ENCODE assay signal across 17 cellular contexts in genomic region chr12:18798445-18799139, GRCh38.
DNase-seq lines count a peak whose midpoint lies in the region; ATAC-seq and TF ChIP-seq lines count a peak whose summit lies in the region.
"Had no signal": no experiment of that assay in that cellular context is flagged by ENCODE, and none has a peak within 500 bp of the region (broad histone marks: within the 10 kb centered on the region; RNA-seq: fewer than 3 reads in every experiment).

No MANE protein-coding gene starts in this region.

- peak; percentile 64 to 92 for ATAC-seq in right cardiac atrium
- no peak for ATAC-seq in GM18909 (IDR thresholded peaks at IDR 0.05; ENCODE audit: poor library complexity, unreplicated experiment)
- ATAC-seq in upper lobe of right lung, result no peak
- ATAC-seq: left lobe of liver; natural killer cell; Panc1; stimulated activated memory B cell treated with anti-CD40 and anti-IgM and Interleukin-4, amounts not matched to agents 10 μg/mL and 1 μg/mL and 100 μg/mL, for 72 hours had no signal

- in situ Hi-C loops in brain microvascular endothelial cell (cut with HindIII; ENCODE audit: low pct_ligation_motif_present, low sequenced_read_pairs), result no loop called here

- WGBS in right cardiac atrium, result 27% methylated on average over 3 of the region's 3 CpGs

- DNase-seq in Calu3 (peak; percentile 25), brain microvascular endothelial cell (no peak), right cardiac atrium (peak in 1 of 3 donors; percentile 38), renal cortical epithelial cell (ENCODE audit: low read depth) (peak; percentile 81), upper lobe of right lung (no peak), CD1c-positive myeloid dendritic cell (ENCODE audit: extremely low spot score) (no peak)
- no peak for DNase-seq in activated CD8-positive, alpha-beta memory T cell treated with anti-CD3 and anti-CD28 coated beads for 24 hours
- DNase-seq: natural killer cell, NCI-H2081, NCI-H69, T-helper 1 cell had no signal

- BruUV-seq in Calu3 (replicated peaks; lab: Mats Ljungman, UMichigan), result no TSS peak

- H3K36me3 ChIP-seq in brain microvascular endothelial cell (replicated peaks), result no peaks in the 10 kb centered on the region
- H3K36me3 ChIP-seq in upper lobe of right lung, result no peaks in the 10 kb centered on the region

- peaks cover 33% of the 10 kb centered on the region for H3K4me1 Mint-ChIP-seq in Calu3 (ENCODE audit: low read depth, unreplicated experiment)
- H3K4me1 Mint-ChIP-seq: IgD-negative memory B cell; natural killer cell; stimulated activated memory B cell treated with anti-CD40 and anti-IgM and Interleukin-4, amounts not matched to agents 10 μg/mL and 1 μg/mL and 100 μg/mL, for 72 hours had no signal

- peak overlapping the region; percentile 27 for H3K27ac ChIP-seq in brain microvascular endothelial cell
- peak overlapping the region; percentile 64 for H3K27ac ChIP-seq in right cardiac atrium (ENCODE audit: low read length)
- H3K27ac ChIP-seq in upper lobe of right lung, result no peak overlapping the region

- CTCF ChIA-PET in Calu3 (lab: Charles Lee), result interaction anchor here (0.6 kb wide), 2 partner anchors 30 to 689 kb away, joined by 3 to 4 read pairs; no protein-coding TSS in a partner anchor

- H3K27ac Mint-ChIP-seq in Calu3 (ENCODE audit: unreplicated experiment), result peak overlapping the region; percentile 74
- H3K27ac Mint-ChIP-seq: dendritic cell treated with granulocyte-macrophage colony-stimulating factor and Interleukin-4, amounts not matched to agents 40 ng/mL and 50 ng/mL, for 4 days; IgD-negative memory B cell; natural killer cell; stimulated activated memory B cell treated with anti-CD40 and anti-IgM and Interleukin-4, amounts not matched to agents 10 μg/mL and 1 μg/mL and 100 μg/mL, for 72 hours had no signal

- no peaks in the 10 kb centered on the region for H3K27me3 ChIP-seq in brain microvascular endothelial cell (replicated peaks)
- H3K27me3 ChIP-seq in right cardiac atrium (ENCODE audit: control insufficient read depth, insufficient read depth), result no peaks in the 10 kb centered on the region
- H3K27me3 ChIP-seq in upper lobe of right lung, result no peaks in the 10 kb centered on the region

- H3K36me3 Mint-ChIP-seq in Calu3 (ENCODE audit: insufficient read depth, unreplicated experiment), result peaks cover 5% of the 10 kb centered on the region
- H3K36me3 Mint-ChIP-seq: IgD-negative memory B cell; natural killer cell; stimulated activated memory B cell treated with anti-CD40 and anti-IgM and Interleukin-4, amounts not matched to agents 10 μg/mL and 1 μg/mL and 100 μg/mL, for 72 hours had no signal

- TF ChIP-seq CTCF in Calu3 (IDR thresholded peaks at IDR 0.05; ENCODE audit: unreplicated experiment), result no peak
- TF ChIP-seq CTCF in brain microvascular endothelial cell (IDR thresholded peaks at IDR 0.05; ENCODE audit: low read depth, low read length, missing control alignments), result no peak
- TF ChIP-seq CTCF in upper lobe of right lung (IDR thresholded peaks at IDR 0.05), result no peak

- intact Hi-C loops in Calu3 (cut with micrococcal nuclease; ENCODE audit: unreplicated experiment), result loop anchor here (1.0 to 10.0 kb wide), 4 partner anchors 74 to 546 kb away; no protein-coding TSS in a partner anchor
- intact Hi-C loops in right cardiac atrium (cut with DNase I), result no loop called here
- intact Hi-C loops in upper lobe of right lung (cut with DNase I), result no loop called here

- H3K27me3 Mint-ChIP-seq in Calu3 (ENCODE audit: unreplicated experiment), result no peaks in the 10 kb centered on the region
- H3K27me3 Mint-ChIP-seq: dendritic cell treated with granulocyte-macrophage colony-stimulating factor and Interleukin-4, amounts not matched to agents 40 ng/mL and 50 ng/mL, for 4 days; IgD-negative memory B cell; stimulated activated memory B cell treated with anti-CD40 and anti-IgM and Interleukin-4, amounts not matched to agents 10 μg/mL and 1 μg/mL and 100 μg/mL, for 72 hours had no signal

- H3K9me3 ChIP-seq in right cardiac atrium (ENCODE audit: control insufficient read depth, low read length) (no peaks in the 10 kb centered on the region), upper lobe of right lung (no peaks in the 10 kb centered on the region)

- H3K4me3 ChIP-seq in brain microvascular endothelial cell (ENCODE audit: low read depth, low read length) (no peak overlapping the region), right cardiac atrium (ENCODE audit: low read length) (no peak overlapping the region), upper lobe of right lung (no peak overlapping the region)

- H3K4me1 ChIP-seq in right cardiac atrium (ENCODE audit: control insufficient read depth, insufficient read depth, low read length) (no peaks in the 10 kb centered on the region), upper lobe of right lung (no peaks in the 10 kb centered on the region)

- H3K4me3 Mint-ChIP-seq in Calu3 (ENCODE audit: low read depth, unreplicated experiment), result peak overlapping the region; percentile 22
- H3K4me3 Mint-ChIP-seq: dendritic cell treated with granulocyte-macrophage colony-stimulating factor and Interleukin-4, amounts not matched to agents 40 ng/mL and 50 ng/mL, for 4 days; IgD-negative memory B cell; natural killer cell; stimulated activated memory B cell treated with anti-CD40 and anti-IgM and Interleukin-4, amounts not matched to agents 10 μg/mL and 1 μg/mL and 100 μg/mL, for 72 hours had no signal

- H3K9me3 Mint-ChIP-seq in Calu3 (ENCODE audit: low read depth, unreplicated experiment), result no peaks in the 10 kb centered on the region
- H3K9me3 Mint-ChIP-seq: dendritic cell treated with granulocyte-macrophage colony-stimulating factor and Interleukin-4, amounts not matched to agents 40 ng/mL and 50 ng/mL, for 4 days; IgD-negative memory B cell had no signal

Comparison
In these comparisons a context has a peak if more than half of its experiments do, and no peak if none do; other contexts are left out.
1. DNase-seq: peak in Calu3 (single experiment) and renal cortical epithelial cell (single experiment); none in brain microvascular endothelial cell (single experiment), activated CD8-positive, alpha-beta memory T cell treated with anti-CD3 and anti-CD28 coated beads for 24 hours (single experiment), upper lobe of right lung (single experiment) and CD1c-positive myeloid dendritic cell (single experiment).
2. ATAC-seq: peak in right cardiac atrium (2 of 2); none in GM18909 (single experiment) and upper lobe of right lung (single experiment).